8 cellular contexts compared by ENCODE assay signal in the genomic region with DNA sequence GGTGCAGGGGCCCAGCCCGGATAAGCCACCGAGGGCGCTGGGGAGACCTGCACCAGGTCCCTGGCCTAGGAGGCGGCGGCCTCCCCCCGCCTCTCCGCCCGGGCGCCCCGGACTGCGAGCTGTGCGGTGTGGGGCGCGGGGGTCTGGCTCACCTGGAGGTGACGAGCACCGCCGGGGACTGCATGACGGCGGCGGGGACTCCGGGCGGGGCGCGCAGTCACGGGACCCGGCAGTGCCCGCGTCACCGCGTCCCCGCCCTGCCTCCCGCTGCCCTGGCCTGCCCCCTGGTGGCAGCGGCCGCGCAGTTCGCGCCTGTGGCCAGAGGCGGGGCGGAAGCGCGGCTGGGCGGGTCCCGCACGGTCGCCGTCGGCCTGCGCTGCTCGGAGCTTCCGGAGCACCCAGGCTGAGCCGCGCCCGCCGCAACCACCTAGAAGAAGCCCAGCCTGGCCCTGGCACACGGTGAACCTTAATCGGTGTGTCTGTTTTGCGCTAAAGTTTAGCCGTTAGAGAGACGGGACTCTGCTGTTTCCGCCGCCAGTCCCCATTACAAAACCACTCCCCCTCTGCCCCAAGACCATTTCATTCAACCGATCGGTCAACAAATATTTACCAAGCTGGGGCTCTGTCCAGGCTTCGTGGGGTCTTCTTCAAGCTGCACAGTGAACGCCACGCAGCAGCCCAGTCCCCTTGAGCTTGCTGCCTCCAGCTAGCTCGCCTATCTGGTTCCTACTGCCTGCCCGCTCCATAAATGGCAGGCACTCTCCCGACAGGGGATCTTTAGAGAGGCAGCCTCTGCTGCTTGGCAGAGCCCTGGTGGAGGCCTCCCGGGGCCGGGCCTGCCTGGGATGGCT. TPM values are rescaled to one million over a fixed set of nuclear protein-coding genes. Genes with fewer than 3 reads are reported as not detected.
A peak's percentile ranks its signal among the peaks of the same experiment; 100 is the strongest.
DNase-seq lines count a peak whose midpoint lies in the region; ATAC-seq lines count a peak whose summit lies in the region.

A gene with protein sequence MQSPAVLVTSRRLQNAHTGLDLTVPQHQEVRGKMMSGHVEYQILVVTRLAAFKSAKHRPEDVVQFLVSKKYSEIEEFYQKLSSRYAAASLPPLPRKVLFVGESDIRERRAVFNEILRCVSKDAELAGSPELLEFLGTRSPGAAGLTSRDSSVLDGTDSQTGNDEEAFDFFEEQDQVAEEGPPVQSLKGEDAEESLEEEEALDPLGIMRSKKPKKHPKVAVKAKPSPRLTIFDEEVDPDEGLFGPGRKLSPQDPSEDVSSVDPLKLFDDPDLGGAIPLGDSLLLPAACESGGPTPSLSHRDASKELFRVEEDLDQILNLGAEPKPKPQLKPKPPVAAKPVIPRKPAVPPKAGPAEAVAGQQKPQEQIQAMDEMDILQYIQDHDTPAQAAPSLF (minus strand): TSS at position 219 of the 851 bp plus-strand sequence. CDS start 35 bp downstream, at position 184.

- peaks cover 39% of the 10 kb centered on the region for H3K79me1 ChIP-seq in mesenchymal stem cell (replicated peaks; ENCODE audit: low read length, poor library complexity, severe bottlenecking)

- H3K9ac ChIP-seq in mesenchymal stem cell (ENCODE audit: low read length) = peak within 1 kb of the TSS; percentile 99

- peaks cover 18 to 37% (median 31%) of the 10 kb centered on the region in 4 donors for H3K4me1 Mint-ChIP-seq in CD4-positive, CD25-positive, alpha-beta regulatory T cell

- peak within 1 kb of the TSS; percentile 86 to 93 for H3K18ac ChIP-seq in mesenchymal stem cell (ENCODE audit: low read depth in 1 of 2, low read length in 2 of 2)

- peak; percentile 95 to 96 for ATAC-seq in CD4-positive, CD25-positive, alpha-beta regulatory T cell (ENCODE audit: low read depth in 2 of 2)
- ATAC-seq in GM19324 (IDR thresholded peaks at IDR 0.05; ENCODE audit: low FRiP score, unreplicated experiment) (peak; percentile 98), HG03460 (IDR thresholded peaks at IDR 0.05; ENCODE audit: unreplicated experiment) (peak; percentile 96)

- H2BK15ac ChIP-seq in mesenchymal stem cell (ENCODE audit: low read depth, poor library complexity, severe bottlenecking) = peak within 1 kb of the TSS; percentile 85

- peak within 1 kb of the TSS in 1 of 2 experiments; percentile 91 for H3K23ac ChIP-seq in mesenchymal stem cell (ENCODE audit: low read length in 2 of 2)

- H3K36me3 ChIP-seq in CD4-positive, CD25-positive, alpha-beta regulatory T cell (ENCODE audit: control insufficient read depth, insufficient read depth, low read length) = no peaks in the 10 kb centered on the region
- no peaks in the 10 kb centered on the region for H3K36me3 ChIP-seq in effector memory CD4-positive, alpha-beta T cell (ENCODE audit: control insufficient read depth, insufficient read depth, low read length)
- peaks cover 9 to 21% of the 10 kb centered on the region in 2 experiments for H3K36me3 ChIP-seq in mesenchymal stem cell (ENCODE audit: control insufficient read depth in 1 of 2, insufficient read depth in 2 of 2, low read depth in 1 of 2, low read length in 2 of 2)

- peak within 1 kb of the TSS; percentile 77 for H3K4me3 ChIP-seq in CD4-positive, CD25-positive, alpha-beta regulatory T cell (ENCODE audit: low read depth, low read length)
- peak within 1 kb of the TSS; percentile 83 for H3K4me3 ChIP-seq in effector memory CD4-positive, alpha-beta T cell (ENCODE audit: insufficient read depth, low read depth, low read length, poor library complexity, severe bottlenecking)
- H3K4me3 ChIP-seq in mesenchymal stem cell (ENCODE audit: insufficient read depth in 1 of 2, low read depth in 1 of 2, low read length in 2 of 2) = peak within 1 kb of the TSS; percentile 84 to 98

- H3K4me2 ChIP-seq in mesenchymal stem cell (ENCODE audit: low read length, poor library complexity, severe bottlenecking) = peak within 1 kb of the TSS; percentile 87

- peak within 1 kb of the TSS; percentile 92 for H3K27ac ChIP-seq in CD4-positive, CD25-positive, alpha-beta regulatory T cell (ENCODE audit: insufficient read depth, low read length, poor library complexity, severe bottlenecking)
- peak within 1 kb of the TSS; percentile 84 for H3K27ac ChIP-seq in effector memory CD4-positive, alpha-beta T cell (ENCODE audit: insufficient read depth, low read length, poor library complexity, severe bottlenecking)
- peak within 1 kb of the TSS; percentile 71 for H3K27ac ChIP-seq in mesenchymal stem cell (ENCODE audit: low read length, poor library complexity, severe bottlenecking)

- H2AK5ac ChIP-seq in mesenchymal stem cell (ENCODE audit: low read length, severe bottlenecking) = peak within 1 kb of the TSS; percentile 40

- H3K4me3 Mint-ChIP-seq in CD4-positive, CD25-positive, alpha-beta regulatory T cell = peak within 1 kb of the TSS; percentile 90 to 96 (median 93)

- H3K4ac ChIP-seq in mesenchymal stem cell (ENCODE audit: low read depth in 1 of 2, low read length in 2 of 2) = peak within 1 kb of the TSS; percentile 50 to 98

- H3K9me3 ChIP-seq in CD4-positive, CD25-positive, alpha-beta regulatory T cell (ENCODE audit: control insufficient read depth in 2 of 2, low read length in 2 of 2) = no peaks in the 10 kb centered on the region
- no peaks in the 10 kb centered on the region for H3K9me3 ChIP-seq in effector memory CD4-positive, alpha-beta T cell (ENCODE audit: control insufficient read depth, low read length)
- H3K9me3 ChIP-seq in mesenchymal stem cell (ENCODE audit: control insufficient read depth, low read length) = no peaks in the 10 kb centered on the region

- H2BK5ac ChIP-seq in mesenchymal stem cell (ENCODE audit: low read depth, low read length, poor library complexity, severe bottlenecking) = no peak within 1 kb of the TSS

- H3K27ac Mint-ChIP-seq in CD4-positive, CD25-positive, alpha-beta regulatory T cell = peak within 1 kb of the TSS; percentile 97 to 99 (median 98)

- peak within 1 kb of the TSS; percentile 83 for H4K91ac ChIP-seq in mesenchymal stem cell (ENCODE audit: low read length)

- H3K27me3 Mint-ChIP-seq in CD4-positive, CD25-positive, alpha-beta regulatory T cell = peaks cover 20% of the 10 kb centered on the region

- no peaks in the 10 kb centered on the region for H3K9me3 Mint-ChIP-seq in CD4-positive, CD25-positive, alpha-beta regulatory T cell

- H4K8ac ChIP-seq in mesenchymal stem cell (ENCODE audit: low read length) = peak within 1 kb of the TSS; percentile 92

- H3K14ac ChIP-seq in mesenchymal stem cell (ENCODE audit: low read length in 2 of 2) = peak within 1 kb of the TSS in 1 of 2 experiments; percentile 87

- DNase-seq in CD4-positive, CD25-positive, alpha-beta regulatory T cell = peak; percentile 84 to 94 (median 92)
- peak; percentile 25 for DNase-seq in NCI-H82 treated with DMSO at 0.1 percent for 48 hours (lab: John Stamatoyannopoulos, UW; ENCODE audit: unreplicated experiment)
- DNase-seq in activated CD8-positive, alpha-beta memory T cell treated with anti-CD3 and anti-CD28 coated beads for 1 hour (ENCODE audit: extremely low read depth in 1 of 2, low read depth in 1 of 2) = peak; percentile 54 to 85
- DNase-seq in effector memory CD4-positive, alpha-beta T cell = peak; percentile 83 to 84 (median 84)
- DNase-seq in mesenchymal stem cell = peak; percentile 72
- peak; percentile 71 for DNase-seq in stimulated activated CD8-positive, alpha-beta memory T cell treated with anti-CD3 and anti-CD28 coated beads, Interleukin-15, amount 100 ng/mL, for 1 hour (ENCODE audit: low read depth)

- 2% methylated on average over 54 of the region's 71 CpGs for WGBS in mesenchymal stem cell

- peaks cover 21% of the 10 kb centered on the region for H3K4me1 ChIP-seq in CD4-positive, CD25-positive, alpha-beta regulatory T cell (ENCODE audit: control insufficient read depth, insufficient read depth, low read length, poor library complexity, severe bottlenecking)
- peaks cover 15% of the 10 kb centered on the region for H3K4me1 ChIP-seq in effector memory CD4-positive, alpha-beta T cell (ENCODE audit: control insufficient read depth, insufficient read depth, low read length, poor library complexity, severe bottlenecking)
- H3K4me1 ChIP-seq in mesenchymal stem cell (ENCODE audit: control insufficient read depth, insufficient read depth, low read depth, low read length) = peaks cover 32% of the 10 kb centered on the region

- peaks cover 4% of the 10 kb centered on the region for H3K27me3 ChIP-seq in CD4-positive, CD25-positive, alpha-beta regulatory T cell (ENCODE audit: control insufficient read depth, insufficient read depth, low read length)
- no peaks in the 10 kb centered on the region for H3K27me3 ChIP-seq in effector memory CD4-positive, alpha-beta T cell (replicated peaks; ENCODE audit: control insufficient read depth, insufficient read depth, low read length, poor library complexity, severe bottlenecking)
- peaks cover 0 to 19% of the 10 kb centered on the region in 2 experiments for H3K27me3 ChIP-seq in mesenchymal stem cell (ENCODE audit: control insufficient read depth in 1 of 2, insufficient read depth in 1 of 2, low read length in 2 of 2)

- H3K36me3 Mint-ChIP-seq in CD4-positive, CD25-positive, alpha-beta regulatory T cell = no peaks in the 10 kb centered on the region

- H2BK120ac ChIP-seq in mesenchymal stem cell (ENCODE audit: low read depth, low read length) = no peak within 1 kb of the TSS

- H2BK12ac ChIP-seq in mesenchymal stem cell (ENCODE audit: low read length in 2 of 2) = peak within 1 kb of the TSS in 1 of 2 experiments; percentile 45

- H2AFZ ChIP-seq in mesenchymal stem cell (ENCODE audit: low read depth, low read length) = peak within 1 kb of the TSS; percentile 87

RNA-seq across cellular contexts. Expression of the gene that starts here (rescaled TPM):
- 13.6 TPM for total RNA-seq in CD4-positive, CD25-positive, alpha-beta regulatory T cell
- polyA plus RNA-seq in CD4-positive, CD25-positive, alpha-beta regulatory T cell = 10 to 100 TPM; 19.6 to 22.5 (median 21.1) TPM
- 42.4 TPM for polyA plus RNA-seq in mesenchymal stem cell (2013, experiment 1 of 2)
- polyA plus RNA-seq in mesenchymal stem cell (2013, experiment 2 of 2) = 39.8 TPM

Comparison
In these comparisons a context has a peak if more than half of its experiments do, and no peak if none do; other contexts are left out.
1. Peak in every context shown above with its lines: DNase-seq, ATAC-seq, H3K4me3 ChIP-seq and H3K27ac ChIP-seq.
2. DNase-seq: peak in every context shown above with its lines; median percentile 92 in CD4-positive, CD25-positive, alpha-beta regulatory T cell; 84 in effector memory CD4-positive, alpha-beta T cell; 72 in mesenchymal stem cell; 71 in stimulated activated CD8-positive, alpha-beta memory T cell treated with anti-CD3 and anti-CD28 coated beads, Interleukin-15, amount 100 ng/mL, for 1 hour; 70 in activated CD8-positive, alpha-beta memory T cell treated with anti-CD3 and anti-CD28 coated beads for 1 hour; 25 in NCI-H82 treated with DMSO at 0.1 percent for 48 hours.